In genomic region chr14:76995279-76996035, GRCh38 we compare ENCODE assay signal across 18 cellular contexts. TPM values are rescaled to one million over a fixed set of nuclear protein-coding genes. Genes with fewer than 3 reads are reported as not detected.
A peak's percentile ranks its signal among the peaks of the same experiment; 100 is the strongest.
DNase-seq lines count a peak whose midpoint lies in the region; ATAC-seq and TF ChIP-seq lines count a peak whose summit lies in the region.
"Had no signal": no experiment of that assay in that cellular context is flagged by ENCODE, and none has a peak within 500 bp of the region (broad histone marks: within the 10 kb centered on the region; RNA-seq: fewer than 3 reads in every experiment).

No MANE protein-coding gene starts in this region.

- no peaks in the 10 kb centered on the region for H3K9me3 ChIP-seq in HUES64 (ENCODE audit: insufficient read depth, low read depth, low read length)
- H3K9me3 ChIP-seq: Caco-2, upper lobe of right lung had no signal

- peak; percentile 38 for DNase-seq in NCI-H2107 treated with DMSO at 0.1 percent for 48 hours (lab: John Stamatoyannopoulos, UW; ENCODE audit: unreplicated experiment)
- no peak for DNase-seq in NCI-H2107 (lab: John Stamatoyannopoulos, UW)
- no peak for DNase-seq in foreskin keratinocyte
- peak; percentile 21 for DNase-seq in stimulated activated CD4-positive, alpha-beta T cell treated with anti-CD3 and anti-CD28 coated beads, Interleukin-1b, Interleukin-23, amount 100 ng/mL, for 48 hours
- no peak for DNase-seq in NCI-H748 (lab: John Stamatoyannopoulos, UW; ENCODE audit: unreplicated experiment)
- DNase-seq: 8988T; activated CD8-positive, alpha-beta memory T cell treated with anti-CD3 and anti-CD28 coated beads for 24 hours; amygdala; Caco-2; dermis blood vessel endothelial cell; NCI-H2081; T-helper 1 cell; upper lobe of right lung had no signal

- no peak overlapping the region for H3K4me3 ChIP-seq in HUES64 (ENCODE audit: low read length)
- H3K4me3 ChIP-seq: upper lobe of right lung had no signal

- ATAC-seq in foreskin keratinocyte (peak; percentile 26), GM18868 (IDR thresholded peaks at IDR 0.05; ENCODE audit: unreplicated experiment) (no peak), HG03135 (IDR thresholded peaks at IDR 0.05; ENCODE audit: unreplicated experiment) (no peak)
- ATAC-seq: Panc1, sciatic nerve, upper lobe of right lung had no signal

- H3K36me3 ChIP-seq in HUES64 (ENCODE audit: insufficient read depth, low read length): no peaks in the 10 kb centered on the region
- H3K36me3 ChIP-seq: upper lobe of right lung had no signal

- 67% methylated on average over 3 of the region's 4 CpGs for WGBS in HUES64

- no peaks in the 10 kb centered on the region for H3K27me3 ChIP-seq in HUES64 (ENCODE audit: insufficient read depth, low read length)
- H3K27me3 ChIP-seq in foreskin keratinocyte: no peaks in the 10 kb centered on the region
- H3K27me3 ChIP-seq: upper lobe of right lung had no signal

- no peak for TF ChIP-seq CTCF in foreskin keratinocyte (conservative IDR thresholded peaks at IDR 0.05)

- H3K27ac ChIP-seq in HUES64 (ENCODE audit: low read depth, low read length) (0 out of 2 replicates have a peak overlapping the region, but pooled peaks have one; percentile 49), foreskin keratinocyte (no peak overlapping the region)
- H3K27ac ChIP-seq: upper lobe of right lung had no signal

- H3K9ac ChIP-seq in HUES64 (ENCODE audit: low read depth, low read length): no peak overlapping the region

- H3K4me1 ChIP-seq in HUES64 (ENCODE audit: insufficient read depth, low read length) (peaks cover 22% of the 10 kb centered on the region), foreskin keratinocyte (no peaks in the 10 kb centered on the region)

RNA-seq across cellular contexts. Expression of gene IRF2BPL, which starts 33.1 kb away (rescaled TPM):
- polyA plus RNA-seq in HUES64 (2013, experiment 1 of 2): 46.8 TPM
- polyA plus RNA-seq in HUES64 (2013, experiment 2 of 2): 53.2 TPM
- 20.2 and 20.7 TPM in 2 replicates for total RNA-seq in foreskin keratinocyte
- polyA plus RNA-seq in foreskin keratinocyte: 8.0 and 8.7 TPM in 2 replicates

Comparison
In these comparisons a context has a peak if more than half of its experiments do, and no peak if none do; other contexts are left out.
1. DNase-seq: peak in NCI-H2107 treated with DMSO at 0.1 percent for 48 hours (single experiment) and stimulated activated CD4-positive, alpha-beta T cell treated with anti-CD3 and anti-CD28 coated beads, Interleukin-1b, Interleukin-23, amount 100 ng/mL, for 48 hours (single experiment); none in NCI-H2107 (single experiment), foreskin keratinocyte (0 of 2) and NCI-H748 (single experiment).